9 cellular contexts compared by ENCODE assay signal in genomic region chr4:111991797-111992196, GRCh38.
DNase-seq lines count a peak whose midpoint lies in the region; ATAC-seq, FAIRE-seq and TF ChIP-seq lines count a peak whose summit lies in the region.
"Had no signal": no experiment of that assay in that cellular context is flagged by ENCODE, and none has a peak within 500 bp of the region (broad histone marks: within the 10 kb centered on the region; RNA-seq: fewer than 3 reads in every experiment).

No MANE protein-coding gene starts in this region.

- H3K79me2 ChIP-seq in endothelial cell of umbilical vein (ENCODE audit: control insufficient read depth, insufficient read depth, low read length), result no peaks in the 10 kb centered on the region

- no peak overlapping the region for H3K27ac ChIP-seq in endothelial cell of umbilical vein (ENCODE audit: insufficient read depth, low read depth, low read length)

- TF ChIP-seq POLR2A in endothelial cell of umbilical vein (IDR thresholded peaks at IDR 0.05; ENCODE audit: low read depth, low read length), result no peak

- CTCF ChIA-PET in endothelial cell of umbilical vein (lab: Charles Lee), result interaction anchor here (1.0 kb wide), 1 partner anchor 15 kb away, joined by 4 read pairs; no protein-coding TSS in a partner anchor

- no peak for TF ChIP-seq CTCF in endothelial cell of umbilical vein (IDR thresholded peaks at IDR 0.05; ENCODE audit: extremely low read depth in 1 of 2, insufficient read depth in 1 of 2, low read depth in 1 of 2, low read length in 2 of 2)

- H3K4me3 ChIP-seq in endothelial cell of umbilical vein (replicated peaks in 1 of 3; ENCODE audit: insufficient read depth in 1 of 3, low read depth in 1 of 3, low read length in 3 of 3) (no peak overlapping the region), skeletal muscle cell (ENCODE audit: low read depth, low read length) (no peak overlapping the region)

- peaks cover 1 to 6% of the 10 kb centered on the region in 2 experiments for H3K27me3 ChIP-seq in endothelial cell of umbilical vein (ENCODE audit: control insufficient read depth in 2 of 2, insufficient read depth in 2 of 2, low read length in 2 of 2)

- intact Hi-C loops in endothelial cell of umbilical vein (cut with micrococcal nuclease), result no loop called here

- ATAC-seq in GM18907 (IDR thresholded peaks at IDR 0.05; ENCODE audit: unreplicated experiment), result peak; percentile 37
- ATAC-seq in GM18519 (IDR thresholded peaks at IDR 0.05; ENCODE audit: low FRiP score, unreplicated experiment), result no peak
- no peak for ATAC-seq in HG02678 (IDR thresholded peaks at IDR 0.05; ENCODE audit: unreplicated experiment)

- FAIRE-seq in endothelial cell of umbilical vein (lab: Jason Lieb, UNC), result no peak

- no peaks in the 10 kb centered on the region for H4K20me1 ChIP-seq in endothelial cell of umbilical vein (replicated peaks; ENCODE audit: control insufficient read depth, extremely low read depth, insufficient read depth, low read length)

- H3K9ac ChIP-seq in endothelial cell of umbilical vein (replicated peaks; ENCODE audit: extremely low read depth, insufficient read depth, low read length), result no peak overlapping the region

- peak; percentile 26 for DNase-seq in LoVo (ENCODE audit: low spot score)
- peak; percentile 34 for DNase-seq in endothelial cell of umbilical vein (ENCODE audit: low read depth, low spot score)
- DNase-seq in skeletal muscle cell (ENCODE audit: low read depth), result peak; percentile 70
- DNase-seq in stimulated activated CD4-positive, alpha-beta T cell treated with anti-CD3 and anti-CD28 coated beads, Interleukin-1b, Interleukin-23, amount 100 ng/mL, for 48 hours, result no peak
- DNase-seq in activated CD4-positive, alpha-beta T cell treated with anti-CD3 and anti-CD28 coated beads, Interleukin-2, amount 50 U/mL, for 4 hours, result no peak
- DNase-seq: activated naive CD8-positive, alpha-beta T cell treated with anti-CD3 and anti-CD28 coated beads, Interleukin-2, amount 10 ng/mL, durations not matched to agents 7 days and 5 days had no signal

- dilution Hi-C loops in endothelial cell of umbilical vein (cut with MboI; ENCODE audit: extremely low pct_ligation_motif_present, low sequenced_read_pairs), result no loop called here

- no TSS peak for BruUV-seq in endothelial cell of umbilical vein (replicated peaks; lab: Mats Ljungman, UMichigan)

- peaks cover 8% of the 10 kb centered on the region for H3K4me1 ChIP-seq in endothelial cell of umbilical vein (ENCODE audit: control insufficient read depth, extremely low read depth, insufficient read depth, low read length)

- no peak overlapping the region for H2AFZ ChIP-seq in endothelial cell of umbilical vein (ENCODE audit: low read depth, low read length)

- no peaks in the 10 kb centered on the region for H3K9me3 ChIP-seq in endothelial cell of umbilical vein (replicated peaks; ENCODE audit: control insufficient read depth, insufficient read depth, low read length)

- H3K9me1 ChIP-seq in endothelial cell of umbilical vein (replicated peaks; ENCODE audit: control insufficient read depth, extremely low read depth, insufficient read depth, low read length), result no peaks in the 10 kb centered on the region

- POLR2A ChIA-PET in endothelial cell of umbilical vein (lab: Charles Lee), result no interaction called here

- no peaks in the 10 kb centered on the region for H3K36me3 ChIP-seq in endothelial cell of umbilical vein (ENCODE audit: control insufficient read depth in 2 of 2, extremely low read depth in 1 of 2, insufficient read depth in 2 of 2, low read length in 2 of 2)

- H3K4me2 ChIP-seq in endothelial cell of umbilical vein (ENCODE audit: insufficient read depth, low read length), result peak overlapping the region; percentile 57

TF ChIP-seq in endothelial cell of umbilical vein, 7 proteins besides CTCF, POLR2A, EP300 and RAD21:
- no peak for TF ChIP-seq MYC (IDR thresholded peaks at IDR 0.05; ENCODE audit: low read depth, low read length)
- peak; percentile 54 for TF ChIP-seq JUN (IDR thresholded peaks at IDR 0.05; ENCODE audit: borderline replicate concordance, insufficient read depth, insufficient read length, low read depth)
- no peak for TF ChIP-seq MAX (IDR thresholded peaks at IDR 0.05; ENCODE audit: insufficient read depth, insufficient read length)
- TF ChIP-seq FOS (IDR thresholded peaks at IDR 0.05; ENCODE audit: borderline replicate concordance, insufficient read depth, low read length), result peak; percentile 42

Comparison
In these comparisons a context has a peak if more than half of its experiments do, and no peak if none do; other contexts are left out.
1. DNase-seq: peak in LoVo (single experiment), endothelial cell of umbilical vein (single experiment) and skeletal muscle cell (single experiment); none in stimulated activated CD4-positive, alpha-beta T cell treated with anti-CD3 and anti-CD28 coated beads, Interleukin-1b, Interleukin-23, amount 100 ng/mL, for 48 hours (single experiment) and activated CD4-positive, alpha-beta T cell treated with anti-CD3 and anti-CD28 coated beads, Interleukin-2, amount 50 U/mL, for 4 hours (0 of 2).